Comparison of ENCODE assay signal across 36 cellular contexts in the genomic region with DNA sequence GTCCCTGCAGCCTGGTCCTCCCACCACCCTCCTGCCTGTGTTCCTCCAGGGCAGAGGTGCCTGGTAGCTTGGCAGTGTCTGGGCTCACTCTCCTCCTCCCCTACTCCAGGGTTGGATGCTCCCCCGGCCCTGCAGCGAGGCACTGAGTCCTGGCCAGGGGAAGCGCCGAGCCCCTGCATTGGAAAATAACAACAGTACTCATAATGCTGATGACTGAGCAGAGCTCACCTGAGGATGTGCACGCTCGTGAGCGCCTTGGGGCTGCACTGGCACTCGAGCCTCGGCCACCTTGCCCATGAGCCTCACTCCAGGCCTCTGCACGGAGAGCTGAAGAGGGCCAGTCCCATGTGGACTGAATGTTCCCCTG. TPM values are rescaled to one million over a fixed set of nuclear protein-coding genes. Genes with fewer than 3 reads are reported as not detected.
"Had no signal": no experiment of that assay in that cellular context is flagged by ENCODE, and none has a peak within 500 bp of the region (broad histone marks: within the 10 kb centered on the region; RNA-seq: fewer than 3 reads in every experiment).

No MANE protein-coding gene starts in this region.

- H3K9me3 Mint-ChIP-seq: activated naive CD8-positive, alpha-beta T cell treated with anti-CD3 and anti-CD28 coated beads for 36 hours; activated T-helper 17 cell treated with anti-CD3 and anti-CD28 coated beads, Interleukin-2, amount 50 U/mL, for 72 hours; neural crest cell; stimulated activated memory B cell treated with anti-CD40 and anti-IgM and Interleukin-4, amounts not matched to agents 10 μg/mL and 1 μg/mL and 100 μg/mL, for 72 hours; stimulated activated naive CD8-positive, alpha-beta T cell treated with anti-CD3 and anti-CD28 coated beads, Interleukin-15, amount 100 ng/mL, for 72 hours; T-helper 1 cell treated with Interleukin-12 subunit alpha and Interleukin-12 subunit beta and Interleukin-4 antibody, amounts not matched to agents 30 μg/mL and 1 μg/mL, for 36 hours had no signal

- H3K4me3 Mint-ChIP-seq: activated naive CD8-positive, alpha-beta T cell treated with anti-CD3 and anti-CD28 coated beads for 36 hours; activated T-helper 17 cell treated with anti-CD3 and anti-CD28 coated beads, Interleukin-2, amount 50 U/mL, for 72 hours; mesothelial cell of epicardium; neural crest cell; stimulated activated memory B cell treated with anti-CD40 and anti-IgM and Interleukin-4, amounts not matched to agents 10 μg/mL and 1 μg/mL and 100 μg/mL, for 72 hours; stimulated activated naive CD8-positive, alpha-beta T cell treated with anti-CD3 and anti-CD28 coated beads, Interleukin-15, amount 100 ng/mL, for 72 hours; T-helper 1 cell treated with Interleukin-12 subunit alpha and Interleukin-12 subunit beta and Interleukin-4 antibody, amounts not matched to agents 30 μg/mL and 1 μg/mL, for 36 hours had no signal

- H3K4me1 Mint-ChIP-seq: activated T-helper 17 cell treated with anti-CD3 and anti-CD28 coated beads, Interleukin-2, amount 50 U/mL, for 72 hours; mesothelial cell of epicardium; neural crest cell had no signal

- H3K4me1 ChIP-seq: right lobe of liver, upper lobe of right lung had no signal

- H3K9me3 ChIP-seq: gastroesophageal sphincter, right lobe of liver, thyroid gland, upper lobe of right lung had no signal

- H3K27ac Mint-ChIP-seq: activated naive CD8-positive, alpha-beta T cell treated with anti-CD3 and anti-CD28 coated beads for 36 hours; activated T-helper 17 cell treated with anti-CD3 and anti-CD28 coated beads, Interleukin-2, amount 50 U/mL, for 72 hours; mesothelial cell of epicardium; stimulated activated memory B cell treated with anti-CD40 and anti-IgM and Interleukin-4, amounts not matched to agents 10 μg/mL and 1 μg/mL and 100 μg/mL, for 72 hours; T-helper 1 cell treated with Interleukin-12 subunit alpha and Interleukin-12 subunit beta and Interleukin-4 antibody, amounts not matched to agents 30 μg/mL and 1 μg/mL, for 36 hours had no signal

- DNase-seq: activated CD4-positive, alpha-beta T cell treated with anti-CD3 and anti-CD28 coated beads for 4 hours; activated CD4-positive, alpha-beta T cell treated with anti-CD3 and anti-CD28 coated beads, Interleukin-2, amount 50 U/mL, for 4 hours; activated naive CD4-positive, alpha-beta T cell treated with Interleukin-2 at 50 U/mL for 16 hours; activated naive CD8-positive, alpha-beta T cell treated with anti-CD3 and anti-CD28 coated beads for 36 hours; amniotic stem cell; brain microvascular endothelial cell; cortex of kidney; hippocampal formation; mammary epithelial cell; naive B cell; occipital lobe; small intestine; stimulated activated CD4-positive, alpha-beta T cell treated with anti-CD3 and anti-CD28 coated beads, Interleukin-1b, Interleukin-23, amount 100 ng/mL, for 48 hours; stimulated activated CD4-positive, alpha-beta T cell treated with anti-CD3 and anti-CD28 coated beads, Interleukin-4, amount 100 ng/mL, for 4 hours; stimulated activated CD8-positive, alpha-beta memory T cell treated with anti-CD3 and anti-CD28 coated beads, Interleukin-4, amount 100 ng/mL, for 48 hours; stimulated activated naive CD8-positive, alpha-beta T cell treated with anti-CD3 and anti-CD28 coated beads, Interleukin-15, amount 100 ng/mL, for 72 hours; substantia nigra; SW 1271; T-helper 9 cell; thyroid gland had no signal

- H3K27me3 ChIP-seq: brain microvascular endothelial cell, thyroid gland had no signal

- H3K27ac ChIP-seq: brain microvascular endothelial cell, gastroesophageal sphincter, right lobe of liver, SK-N-MC, thyroid gland, upper lobe of right lung, VCaP had no signal

- H3K4me3 ChIP-seq: gastroesophageal sphincter, right lobe of liver, SK-N-MC, thyroid gland, upper lobe of right lung had no signal

- H3K36me3 ChIP-seq: brain microvascular endothelial cell, gastroesophageal sphincter, right lobe of liver, thyroid gland, upper lobe of right lung had no signal

- H3K36me3 Mint-ChIP-seq: activated naive CD8-positive, alpha-beta T cell treated with anti-CD3 and anti-CD28 coated beads for 36 hours; mesothelial cell of epicardium; naive B cell; stimulated activated memory B cell treated with anti-CD40 and anti-IgM and Interleukin-4, amounts not matched to agents 10 μg/mL and 1 μg/mL and 100 μg/mL, for 72 hours had no signal

- ATAC-seq: activated T-helper 17 cell treated with anti-CD3 and anti-CD28 coated beads, Interleukin-2, amount 50 U/mL, for 72 hours; gastroesophageal sphincter; right lobe of liver; stimulated activated memory B cell treated with anti-CD40 and anti-IgM and Interleukin-4, amounts not matched to agents 10 μg/mL and 1 μg/mL and 100 μg/mL, for 72 hours; stimulated activated naive CD8-positive, alpha-beta T cell treated with anti-CD3 and anti-CD28 coated beads, Interleukin-15, amount 100 ng/mL, for 72 hours; upper lobe of right lung had no signal

RNA-seq across cellular contexts. Expression of gene ACTRT2, which starts 6.0 kb away (rescaled TPM):
- total RNA-seq: activated naive CD8-positive, alpha-beta T cell treated with anti-CD3 and anti-CD28 coated beads for 36 hours; activated T-helper 17 cell treated with anti-CD3 and anti-CD28 coated beads, Interleukin-2, amount 50 U/mL, for 72 hours; astrocyte; cardiac septum; cerebellum; endothelial cell of umbilical vein; fibroblast of lung; fibroblast of villous mesenchyme; gastroesophageal sphincter; mammary epithelial cell; mesothelial cell of epicardium; neural crest cell; occipital lobe; right lobe of liver; upper lobe of right lung had no signal

RNA-seq across cellular contexts. Expression of gene PRDM16, which starts 53.8 kb away (rescaled TPM):
- total RNA-seq: activated T-helper 17 cell treated with anti-CD3 and anti-CD28 coated beads, Interleukin-2, amount 50 U/mL, for 72 hours; endothelial cell of umbilical vein; mammary epithelial cell had no signal
